2 cellular contexts compared by ENCODE assay signal in the genomic region with DNA sequence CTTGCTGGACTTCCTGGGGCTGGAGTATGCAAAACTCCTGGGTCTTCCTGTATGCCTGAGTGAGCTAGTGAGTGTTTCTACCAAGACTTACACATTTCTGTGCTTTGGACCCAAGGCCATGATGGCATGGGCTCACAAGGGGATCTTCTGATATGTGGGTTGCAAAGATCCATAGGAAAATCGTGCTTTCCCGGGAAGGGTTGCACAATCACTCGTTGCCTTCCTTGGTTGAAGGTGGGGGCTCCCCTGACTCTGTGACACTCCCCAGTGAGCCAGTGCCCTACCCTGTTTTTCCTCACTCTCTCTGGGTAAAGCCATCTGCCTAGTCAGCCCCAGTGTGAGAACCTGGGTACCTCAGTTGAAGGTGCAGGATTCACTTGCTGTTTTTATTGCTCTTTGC.
A peak's percentile ranks its signal among the peaks of the same experiment; 100 is the strongest.
TF ChIP-seq lines count a peak whose summit lies in the region.

No MANE protein-coding gene starts in this region.

TF ChIP-seq in HepG2, 621 proteins besides CTCF, POLR2A, EP300 and RAD21:
- TF ChIP-seq ZNF670 (CRISPR knock-in tag; IDR thresholded peaks at IDR 0.05; ENCODE audit: borderline replicate concordance) (no peak), RORA (CRISPR knock-in tag; IDR thresholded peaks at IDR 0.05) (no peak), NFIB (CRISPR knock-in tag; IDR thresholded peaks at IDR 0.05; ENCODE audit: borderline replicate concordance) (no peak), TP53 (CRISPR knock-in tag; conservative IDR thresholded peaks at IDR 0.05) (no peak), CEBPB (IDR thresholded peaks at IDR 0.05; ENCODE audit: borderline replicate concordance, low read depth, low read length) (peak; percentile 56; the same call in 1 of the 2 replicates), MED13 (CRISPR knock-in tag; IDR thresholded peaks at IDR 0.05) (no peak)
- TF ChIP-seq, protein P1, sequence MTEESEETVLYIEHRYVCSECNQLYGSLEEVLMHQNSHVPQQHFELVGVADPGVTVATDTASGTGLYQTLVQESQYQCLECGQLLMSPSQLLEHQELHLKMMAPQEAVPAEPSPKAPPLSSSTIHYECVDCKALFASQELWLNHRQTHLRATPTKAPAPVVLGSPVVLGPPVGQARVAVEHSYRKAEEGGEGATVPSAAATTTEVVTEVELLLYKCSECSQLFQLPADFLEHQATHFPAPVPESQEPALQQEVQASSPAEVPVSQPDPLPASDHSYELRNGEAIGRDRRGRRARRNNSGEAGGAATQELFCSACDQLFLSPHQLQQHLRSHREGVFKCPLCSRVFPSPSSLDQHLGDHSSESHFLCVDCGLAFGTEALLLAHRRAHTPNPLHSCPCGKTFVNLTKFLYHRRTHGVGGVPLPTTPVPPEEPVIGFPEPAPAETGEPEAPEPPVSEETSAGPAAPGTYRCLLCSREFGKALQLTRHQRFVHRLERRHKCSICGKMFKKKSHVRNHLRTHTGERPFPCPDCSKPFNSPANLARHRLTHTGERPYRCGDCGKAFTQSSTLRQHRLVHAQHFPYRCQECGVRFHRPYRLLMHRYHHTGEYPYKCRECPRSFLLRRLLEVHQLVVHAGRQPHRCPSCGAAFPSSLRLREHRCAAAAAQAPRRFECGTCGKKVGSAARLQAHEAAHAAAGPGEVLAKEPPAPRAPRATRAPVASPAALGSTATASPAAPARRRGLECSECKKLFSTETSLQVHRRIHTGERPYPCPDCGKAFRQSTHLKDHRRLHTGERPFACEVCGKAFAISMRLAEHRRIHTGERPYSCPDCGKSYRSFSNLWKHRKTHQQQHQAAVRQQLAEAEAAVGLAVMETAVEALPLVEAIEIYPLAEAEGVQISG (CRISPR knock-in tag; IDR thresholded peaks at IDR 0.05) = no peak

TF ChIP-seq in IMR-90, 13 proteins besides CTCF, POLR2A, EP300 and RAD21:
- TF ChIP-seq CEBPB (IDR thresholded peaks at IDR 0.05; ENCODE audit: low read depth, low read length) (peak; percentile 53; the same call in 1 of the 2 replicates), MAFK (IDR thresholded peaks at IDR 0.05; ENCODE audit: low read depth, low read length) (no peak)
TF ChIP-seq in IMR-90: peak in this region for 1.
